ENCODE assay signal across 16 cellular contexts in the genomic region with DNA sequence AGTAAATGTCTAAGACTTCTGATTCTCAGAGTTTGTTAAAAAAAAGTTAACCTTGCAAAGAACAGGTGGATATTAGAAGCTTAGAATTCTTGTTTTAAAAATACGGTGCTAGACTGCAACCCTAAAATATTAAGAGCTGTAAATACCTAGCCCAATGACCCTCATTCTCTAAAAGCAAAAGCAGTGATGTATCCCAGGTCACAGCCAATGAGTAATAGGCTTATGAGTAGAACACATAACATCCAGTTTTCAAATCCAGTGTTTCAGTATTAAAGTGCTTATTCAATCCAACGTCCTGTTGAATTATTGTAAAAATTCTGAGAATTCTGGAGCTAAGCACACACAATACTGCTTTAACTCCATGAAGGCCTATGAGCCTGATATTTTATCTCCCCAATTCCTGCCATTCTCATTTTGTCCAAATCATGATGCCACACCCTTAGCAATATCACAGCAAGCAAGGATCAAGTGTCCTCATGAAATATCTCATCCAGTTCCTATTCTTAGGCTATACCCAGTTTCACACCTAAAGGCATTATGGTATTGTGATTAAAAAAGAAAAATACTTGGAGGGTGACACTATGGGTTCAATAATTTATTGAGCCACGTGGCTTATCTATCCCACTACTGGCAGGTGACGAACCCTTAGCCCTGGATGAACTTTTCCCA. TPM values are rescaled to one million over a fixed set of nuclear protein-coding genes. Genes with fewer than 3 reads are reported as not detected.
DNase-seq lines count a peak whose midpoint lies in the region; ATAC-seq and TF ChIP-seq lines count a peak whose summit lies in the region.
"Had no signal": no experiment of that assay in that cellular context is flagged by ENCODE, and none has a peak within 500 bp of the region (broad histone marks: within the 10 kb centered on the region; RNA-seq: fewer than 3 reads in every experiment).

No MANE protein-coding gene starts in this region.

- ATAC-seq in CD4-positive, alpha-beta T cell (ENCODE audit: poor library complexity) = no peak
- ATAC-seq in natural killer cell (no peak), HG02852 (IDR thresholded peaks at IDR 0.05; ENCODE audit: unreplicated experiment) (no peak)
- ATAC-seq: GM23338, sciatic nerve had no signal

- H3K36me3 ChIP-seq in MG63 = peaks cover 43% of the 10 kb centered on the region

- peaks cover 69% of the 10 kb centered on the region for H3K4me1 Mint-ChIP-seq in CD4-positive, alpha-beta T cell (ENCODE audit: low read depth)
- H3K4me1 Mint-ChIP-seq in natural killer cell = peaks cover 61 to 65% of the 10 kb centered on the region in 2 donors
- H3K4me1 Mint-ChIP-seq: GM23338 had no signal

- peak overlapping the region; percentile 92 for H3K27ac Mint-ChIP-seq in CD4-positive, alpha-beta T cell
- peak overlapping the region; percentile 75 to 95 for H3K27ac Mint-ChIP-seq in natural killer cell

- peaks cover 94% of the 10 kb centered on the region for H3K36me3 Mint-ChIP-seq in CD4-positive, alpha-beta T cell (ENCODE audit: low read depth)
- H3K36me3 Mint-ChIP-seq in natural killer cell = peaks cover 23% of the 10 kb centered on the region

- CTCF ChIA-PET in CD4-positive, alpha-beta T cell (lab: Charles Lee) = interaction anchor here (0.6 kb wide), 1 partner anchor 8 kb away, joined by 3 read pairs; no protein-coding TSS in a partner anchor

- H3K27ac ChIP-seq in CD4-positive, alpha-beta T cell (ENCODE audit: low read depth, low read length) = no peak overlapping the region
- peak overlapping the region; percentile 3 for H3K27ac ChIP-seq in caudate nucleus (ENCODE audit: low read depth, low read length)

- H3K9me3 ChIP-seq in CD4-positive, alpha-beta T cell (ENCODE audit: control insufficient read depth, low read length) = no peaks in the 10 kb centered on the region
- no peaks in the 10 kb centered on the region for H3K9me3 ChIP-seq in MG63

- H3K27me3 ChIP-seq in CD4-positive, alpha-beta T cell (ENCODE audit: control insufficient read depth, insufficient read depth, low read length) = no peaks in the 10 kb centered on the region
- H3K27me3 ChIP-seq in MG63 = no peaks in the 10 kb centered on the region
- H3K27me3 ChIP-seq: dorsolateral prefrontal cortex had no signal

- no peak overlapping the region for H3K4me3 Mint-ChIP-seq in CD4-positive, alpha-beta T cell
- H3K4me3 Mint-ChIP-seq in natural killer cell = no peak overlapping the region
- H3K4me3 Mint-ChIP-seq: GM23338 had no signal

- H3K4me3 ChIP-seq in MG63 = no peak overlapping the region
- H3K4me3 ChIP-seq: dorsolateral prefrontal cortex, GM23338 had no signal

- intact Hi-C loops in CD4-positive, alpha-beta T cell (cut with DNase I, micrococcal nuclease) = loop anchor here in 1 of 2 experiments (5.0 kb wide), 1 partner anchor 41 kb away; a partner anchor contains a TSS
- intact Hi-C loops in natural killer cell (cut with micrococcal nuclease) = no loop called here

- in situ Hi-C loops in ACHN (cut with HindIII; ENCODE audit: low pct_ligation_motif_present, low pct_unique_long_range_greater_than_20kb, low sequenced_read_pairs) = no loop called here

- H3K27me3 Mint-ChIP-seq in CD4-positive, alpha-beta T cell = no peaks in the 10 kb centered on the region
- no peaks in the 10 kb centered on the region for H3K27me3 Mint-ChIP-seq in natural killer cell (ENCODE audit: low read depth in 2 of 2)

- POLR2A ChIA-PET in CD4-positive, alpha-beta T cell (lab: Charles Lee) = interaction anchor here (0.7 to 1.5 kb wide), 3 partner anchors 15 to 38 kb away, joined by 3 to 5 read pairs (median 3); a partner anchor contains a TSS

- no peak for TF ChIP-seq CTCF in CD4-positive, alpha-beta T cell (IDR thresholded peaks at IDR 0.05)
- no peak for TF ChIP-seq CTCF in natural killer cell (IDR thresholded peaks at IDR 0.05)

- DNase-seq in ACHN = peak; percentile 12
- DNase-seq in CD4-positive, alpha-beta T cell = no peak
- no peak for DNase-seq in caudate nucleus (lab: John Stamatoyannopoulos, UW)
- no peak for DNase-seq in natural killer cell
- DNase-seq in hepatic stellate cell (ENCODE audit: low spot score) = no peak
- no peak for DNase-seq in NCI-H2107 (lab: John Stamatoyannopoulos, UW)
- DNase-seq in MG63 = no peak
- DNase-seq: activated CD8-positive, alpha-beta memory T cell treated with anti-CD3 and anti-CD28 coated beads, Interleukin-2, amount 50 U/mL, for 48 hours; aorta; dorsolateral prefrontal cortex; Karpas-422; NCI-H1694 treated with DMSO at 0.1 percent for 48 hours; RPMI8226 had no signal

- H3K9me3 Mint-ChIP-seq in CD4-positive, alpha-beta T cell = no peaks in the 10 kb centered on the region
- H3K9me3 Mint-ChIP-seq in natural killer cell = no peaks in the 10 kb centered on the region
- H3K9me3 Mint-ChIP-seq: GM23338 had no signal

RNA-seq across cellular contexts. Expression of a gene that starts 15.3 kb away (rescaled TPM):
- total RNA-seq in CD4-positive, alpha-beta T cell = 10 to 100 TPM; 89.6 to 94.7 TPM
- 100 to 1,000 TPM in 1 of 3 donors, 10 to 100 TPM in 2; 89.3 to 113 (median 90.1) TPM for total RNA-seq in natural killer cell
- 1.3 and 15.2 TPM in 2 replicates for total RNA-seq in MG63 (2014; rRNA removed; shearing (Covaris generic); ENCODE audit: low replicate concordance)

RNA-seq across cellular contexts. Expression of a gene that starts 38.4 kb away (rescaled TPM):
- 100 to 1,000 TPM; 104 to 108 TPM for total RNA-seq in CD4-positive, alpha-beta T cell
- total RNA-seq in natural killer cell = 100 to 1,000 TPM; 107 to 120 (median 115) TPM
- total RNA-seq in MG63 (2014; rRNA removed; shearing (Covaris generic); ENCODE audit: low replicate concordance) = 96.6 and 98.8 TPM in 2 replicates
